Comparison of ENCODE assay signal across 2 cellular contexts in genomic region chr4:69518543-69519198, GRCh38.
TF ChIP-seq lines count a peak whose summit lies in the region.

No MANE protein-coding gene starts in this region.

TF ChIP-seq in liver, 16 proteins besides CTCF, POLR2A, EP300 and RAD21:
- TF ChIP-seq HNF4G (IDR thresholded peaks at IDR 0.05) (peak; percentile 11), HNF4A (conservative IDR thresholded peaks at IDR 0.05) (peak; percentile 68 to 77), FOXA1 (IDR thresholded peaks at IDR 0.05) (peak; percentile 54), YY1 (IDR thresholded peaks at IDR 0.05) (no peak), NR2F2 (IDR thresholded peaks at IDR 0.05) (no peak), JUND (IDR thresholded peaks at IDR 0.05) (no peak), EGR1 (IDR thresholded peaks at IDR 0.05; ENCODE audit: low read depth in 2 of 2) (no peak), SP1 (IDR thresholded peaks at IDR 0.05) (peak; percentile 66), RXRA (IDR thresholded peaks at IDR 0.05) (peak in 1 of 2 donors; percentile 52), FOXA2 (IDR thresholded peaks at IDR 0.05) (peak; percentile 49), TAF1 (conservative IDR thresholded peaks at IDR 0.05) (peak; percentile 4)

TF ChIP-seq in HepG2, 621 proteins besides CTCF, POLR2A, EP300 and RAD21:
- TF ChIP-seq, protein P1, sequence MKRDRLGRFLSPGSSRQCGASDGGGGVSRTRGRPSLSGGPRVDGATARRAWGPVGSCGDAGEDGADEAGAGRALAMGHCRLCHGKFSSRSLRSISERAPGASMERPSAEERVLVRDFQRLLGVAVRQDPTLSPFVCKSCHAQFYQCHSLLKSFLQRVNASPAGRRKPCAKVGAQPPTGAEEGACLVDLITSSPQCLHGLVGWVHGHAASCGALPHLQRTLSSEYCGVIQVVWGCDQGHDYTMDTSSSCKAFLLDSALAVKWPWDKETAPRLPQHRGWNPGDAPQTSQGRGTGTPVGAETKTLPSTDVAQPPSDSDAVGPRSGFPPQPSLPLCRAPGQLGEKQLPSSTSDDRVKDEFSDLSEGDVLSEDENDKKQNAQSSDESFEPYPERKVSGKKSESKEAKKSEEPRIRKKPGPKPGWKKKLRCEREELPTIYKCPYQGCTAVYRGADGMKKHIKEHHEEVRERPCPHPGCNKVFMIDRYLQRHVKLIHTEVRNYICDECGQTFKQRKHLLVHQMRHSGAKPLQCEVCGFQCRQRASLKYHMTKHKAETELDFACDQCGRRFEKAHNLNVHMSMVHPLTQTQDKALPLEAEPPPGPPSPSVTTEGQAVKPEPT (CRISPR knock-in tag; IDR thresholded peaks at IDR 0.05; ENCODE audit: low read depth) = no peak
- TF ChIP-seq ATF5 (CRISPR knock-in tag; IDR thresholded peaks at IDR 0.05; ENCODE audit: low read depth) = no peak
- TF ChIP-seq, protein P2, sequence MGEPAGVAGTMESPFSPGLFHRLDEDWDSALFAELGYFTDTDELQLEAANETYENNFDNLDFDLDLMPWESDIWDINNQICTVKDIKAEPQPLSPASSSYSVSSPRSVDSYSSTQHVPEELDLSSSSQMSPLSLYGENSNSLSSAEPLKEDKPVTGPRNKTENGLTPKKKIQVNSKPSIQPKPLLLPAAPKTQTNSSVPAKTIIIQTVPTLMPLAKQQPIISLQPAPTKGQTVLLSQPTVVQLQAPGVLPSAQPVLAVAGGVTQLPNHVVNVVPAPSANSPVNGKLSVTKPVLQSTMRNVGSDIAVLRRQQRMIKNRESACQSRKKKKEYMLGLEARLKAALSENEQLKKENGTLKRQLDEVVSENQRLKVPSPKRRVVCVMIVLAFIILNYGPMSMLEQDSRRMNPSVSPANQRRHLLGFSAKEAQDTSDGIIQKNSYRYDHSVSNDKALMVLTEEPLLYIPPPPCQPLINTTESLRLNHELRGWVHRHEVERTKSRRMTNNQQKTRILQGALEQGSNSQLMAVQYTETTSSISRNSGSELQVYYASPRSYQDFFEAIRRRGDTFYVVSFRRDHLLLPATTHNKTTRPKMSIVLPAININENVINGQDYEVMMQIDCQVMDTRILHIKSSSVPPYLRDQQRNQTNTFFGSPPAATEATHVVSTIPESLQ (CRISPR knock-in tag; conservative IDR thresholded peaks at IDR 0.05) = no peak
